Comparison of ENCODE assay signal across 13 cellular contexts in the genomic region with DNA sequence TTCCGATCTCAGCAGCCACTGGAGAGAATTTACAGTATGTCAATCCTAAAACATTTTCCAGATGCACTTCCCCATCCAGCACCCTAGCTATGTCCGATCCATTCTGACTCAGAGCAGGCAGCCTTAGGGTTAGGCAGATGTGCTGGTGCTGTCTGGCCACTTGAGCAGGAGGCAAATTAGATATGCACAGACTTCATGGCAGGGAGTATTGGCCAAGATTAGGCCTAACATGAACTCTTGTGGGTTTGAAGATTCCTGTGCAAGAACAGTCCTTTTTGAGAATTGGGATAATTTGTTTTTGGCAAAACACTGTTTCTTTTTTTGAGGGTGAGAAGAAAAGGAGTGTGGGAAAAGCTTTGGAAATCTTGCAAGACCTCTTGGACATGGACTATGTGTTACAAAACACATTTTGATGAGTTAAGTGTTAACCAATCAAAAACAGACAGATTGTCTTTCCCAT.
DNase-seq lines count a peak whose midpoint lies in the region; ATAC-seq and TF ChIP-seq lines count a peak whose summit lies in the region.
"Had no signal": no experiment of that assay in that cellular context is flagged by ENCODE, and none has a peak within 500 bp of the region (broad histone marks: within the 10 kb centered on the region; RNA-seq: fewer than 3 reads in every experiment).

No MANE protein-coding gene starts in this region.

- peaks cover 0 to 3% (median 2%) of the 10 kb centered on the region in 3 donors for H3K27me3 Mint-ChIP-seq in immature natural killer cell (ENCODE audit: low read depth in 3 of 3)

- TF ChIP-seq CTCF in AG09309 (IDR thresholded peaks at IDR 0.05; ENCODE audit: control insufficient read depth, insufficient read depth, low read depth, low read length, missing control alignments), result no peak
- TF ChIP-seq CTCF in fibroblast of pulmonary artery (IDR thresholded peaks at IDR 0.05; ENCODE audit: low read length, missing control alignments), result no peak
- no peak for TF ChIP-seq CTCF in omental fat pad (IDR thresholded peaks at IDR 0.05)

- peak; percentile 94 for DNase-seq in AG09309 (ENCODE audit: low read depth)
- DNase-seq in LHCN-M2 (ENCODE audit: low read depth), result peak; percentile 62
- DNase-seq in fibroblast of pulmonary artery (ENCODE audit: low read depth), result peak; percentile 44
- DNase-seq in omental fat pad (ENCODE audit: low spot score), result no peak
- DNase-seq in G401 (ENCODE audit: low spot score), result no peak
- DNase-seq in immature natural killer cell, result no peak
- DNase-seq: AML-193, anterior cingulate cortex, NCI-H1436 treated with DMSO at 0.1 percent for 48 hours had no signal

- no peaks in the 10 kb centered on the region for H3K4me1 Mint-ChIP-seq in immature natural killer cell
- H3K4me1 Mint-ChIP-seq: stimulated activated effector memory CD8-positive, alpha-beta T cell treated with anti-CD3 and anti-CD28 coated beads, Interleukin-12 subunit alpha, Interleukin-12 subunit beta, amount 100 ng/mL, for 72 hours had no signal

- in situ Hi-C loops in G401 (cut with HindIII; ENCODE audit: low sequenced_read_pairs), result no loop called here

- H3K4me3 ChIP-seq in AG09309 (ENCODE audit: control insufficient read depth, low read depth, low read length) (no peak overlapping the region), fibroblast of pulmonary artery (replicated peaks; ENCODE audit: low read depth, low read length) (no peak overlapping the region)

- H3K9me3 Mint-ChIP-seq in immature natural killer cell, result no peaks in the 10 kb centered on the region
- H3K9me3 Mint-ChIP-seq: natural killer cell treated with Interleukin-12 subunit alpha and Interleukin-12 subunit beta and Interleukin-15 and Interleukin-18, amount 100 ng/mL, for 72 hours; stimulated activated effector memory CD8-positive, alpha-beta T cell treated with anti-CD3 and anti-CD28 coated beads, Interleukin-12 subunit alpha, Interleukin-12 subunit beta, amount 100 ng/mL, for 72 hours had no signal

- ATAC-seq in omental fat pad (ENCODE audit: low FRiP score) (peak; percentile 42), HG03378 (IDR thresholded peaks at IDR 0.05; ENCODE audit: unreplicated experiment) (no peak)
- ATAC-seq in activated CD4-positive, CD25-positive, alpha-beta regulatory T cell treated with anti-CD3 and anti-CD28 coated beads, Interleukin-2, amount 50 U/mL, for 24 hours, result no peak
- ATAC-seq: natural killer cell treated with Interleukin-12 subunit alpha and Interleukin-12 subunit beta and Interleukin-15 and Interleukin-18, amount 100 ng/mL, for 72 hours; stimulated activated effector memory CD8-positive, alpha-beta T cell treated with anti-CD3 and anti-CD28 coated beads, Interleukin-12 subunit alpha, Interleukin-12 subunit beta, amount 100 ng/mL, for 72 hours had no signal

- no peak overlapping the region for H3K4me3 Mint-ChIP-seq in immature natural killer cell
- H3K4me3 Mint-ChIP-seq: natural killer cell treated with Interleukin-12 subunit alpha and Interleukin-12 subunit beta and Interleukin-15 and Interleukin-18, amount 100 ng/mL, for 72 hours; stimulated activated effector memory CD8-positive, alpha-beta T cell treated with anti-CD3 and anti-CD28 coated beads, Interleukin-12 subunit alpha, Interleukin-12 subunit beta, amount 100 ng/mL, for 72 hours had no signal

- H3K27ac Mint-ChIP-seq in immature natural killer cell, result no peak overlapping the region
- H3K27ac Mint-ChIP-seq: natural killer cell treated with Interleukin-12 subunit alpha and Interleukin-12 subunit beta and Interleukin-15 and Interleukin-18, amount 100 ng/mL, for 72 hours; stimulated activated effector memory CD8-positive, alpha-beta T cell treated with anti-CD3 and anti-CD28 coated beads, Interleukin-12 subunit alpha, Interleukin-12 subunit beta, amount 100 ng/mL, for 72 hours had no signal

- H3K36me3 Mint-ChIP-seq in immature natural killer cell, result no peaks in the 10 kb centered on the region
- H3K36me3 Mint-ChIP-seq: natural killer cell treated with Interleukin-12 subunit alpha and Interleukin-12 subunit beta and Interleukin-15 and Interleukin-18, amount 100 ng/mL, for 72 hours; stimulated activated effector memory CD8-positive, alpha-beta T cell treated with anti-CD3 and anti-CD28 coated beads, Interleukin-12 subunit alpha, Interleukin-12 subunit beta, amount 100 ng/mL, for 72 hours had no signal

Comparison
In these comparisons a context has a peak if more than half of its experiments do, and no peak if none do; other contexts are left out.
1. DNase-seq: peak in AG09309 (single experiment), LHCN-M2 (single experiment) and fibroblast of pulmonary artery (single experiment); none in omental fat pad (single experiment), G401 (single experiment) and immature natural killer cell (0 of 3).